Comparison of ENCODE assay signal across 17 cellular contexts in genomic region chr15:42732095-42732827, GRCh38. TPM values are rescaled to one million over a fixed set of nuclear protein-coding genes. Genes with fewer than 3 reads are reported as not detected.
DNase-seq lines count a peak whose midpoint lies in the region; ATAC-seq and TF ChIP-seq lines count a peak whose summit lies in the region.
"Had no signal": no experiment of that assay in that cellular context is flagged by ENCODE, and none has a peak within 500 bp of the region (broad histone marks: within the 10 kb centered on the region; RNA-seq: fewer than 3 reads in every experiment).

No MANE protein-coding gene starts in this region.

- H3K36me3 ChIP-seq in BLaER1 = peaks cover 84% of the 10 kb centered on the region
- H3K36me3 ChIP-seq in RWPE2 (ENCODE audit: low read depth) = peaks cover 79% of the 10 kb centered on the region
- peaks cover 3% of the 10 kb centered on the region for H3K36me3 ChIP-seq in neural progenitor cell

- H3K4me1 Mint-ChIP-seq in CD4-positive, alpha-beta T cell (ENCODE audit: low read depth) = peaks cover 14% of the 10 kb centered on the region
- H3K4me1 Mint-ChIP-seq in neural progenitor cell = peaks cover 7% of the 10 kb centered on the region

- peaks cover 69% of the 10 kb centered on the region for H3K36me3 Mint-ChIP-seq in CD4-positive, alpha-beta T cell (ENCODE audit: low read depth)
- peaks cover 29% of the 10 kb centered on the region for H3K36me3 Mint-ChIP-seq in neural progenitor cell

- H3K4me3 Mint-ChIP-seq in CD4-positive, alpha-beta T cell = peak overlapping the region; percentile 72
- H3K4me3 Mint-ChIP-seq in neural progenitor cell = peak overlapping the region; percentile 6
- H3K4me3 Mint-ChIP-seq: CD14-positive monocyte, GM23338 had no signal

- H3K4me1 ChIP-seq in BLaER1 = peaks cover 23% of the 10 kb centered on the region
- H3K4me1 ChIP-seq in RWPE2 (ENCODE audit: insufficient read depth, poor library complexity, severe bottlenecking) = no peaks in the 10 kb centered on the region
- H3K4me1 ChIP-seq in neural progenitor cell = peaks cover under 1% of the 10 kb centered on the region

- no peaks in the 10 kb centered on the region for H3K27me3 Mint-ChIP-seq in CD4-positive, alpha-beta T cell
- peaks cover 10% of the 10 kb centered on the region for H3K27me3 Mint-ChIP-seq in neural progenitor cell (ENCODE audit: insufficient read depth, low read depth)
- H3K27me3 Mint-ChIP-seq: IgD-negative memory B cell had no signal

- no peak overlapping the region for H3K4me3 ChIP-seq in BLaER1
- no peak overlapping the region for H3K4me3 ChIP-seq in RWPE2 (ENCODE audit: severe bottlenecking)
- H3K4me3 ChIP-seq in neural progenitor cell = no peak overlapping the region
- H3K4me3 ChIP-seq: GM23338 had no signal

- no peak for DNase-seq in CD4-positive, alpha-beta T cell
- peak; percentile 63 for DNase-seq in RWPE2 (ENCODE audit: low spot score)
- DNase-seq in neural progenitor cell (ENCODE audit: low spot score) = no peak
- no peak for DNase-seq in inferior parietal cortex (ENCODE audit: extremely low spot score)
- no peak for DNase-seq in A172 (ENCODE audit: low spot score)
- DNase-seq in NK-92 (lab: John Stamatoyannopoulos, UW; ENCODE audit: unreplicated experiment) = no peak
- DNase-seq: AML-193, HCEC 1CT, Kasumi-1, MM.1S, NCI-H1092 treated with DMSO at 0.1 percent for 48 hours, SHP77, SK-N-SH had no signal

- no peak for TF ChIP-seq CTCF in CD4-positive, alpha-beta T cell (IDR thresholded peaks at IDR 0.05)
- TF ChIP-seq CTCF in RWPE2 (IDR thresholded peaks at IDR 0.05; ENCODE audit: poor library complexity, severe bottlenecking) (no peak), neural progenitor cell (IDR thresholded peaks at IDR 0.05) (no peak)

- H3K9me3 ChIP-seq in BLaER1 (no peaks in the 10 kb centered on the region), RWPE2 (ENCODE audit: severe bottlenecking) (no peaks in the 10 kb centered on the region), neural progenitor cell (ENCODE audit: low read depth) (no peaks in the 10 kb centered on the region)
- H3K9me3 ChIP-seq in CD4-positive, alpha-beta T cell (ENCODE audit: control insufficient read depth, low read length) = no peaks in the 10 kb centered on the region
- H3K9me3 ChIP-seq: SK-N-SH had no signal

- H3K27me3 ChIP-seq in BLaER1 (no peaks in the 10 kb centered on the region), RWPE2 (ENCODE audit: insufficient read depth, poor library complexity, severe bottlenecking) (no peaks in the 10 kb centered on the region), neural progenitor cell (no peaks in the 10 kb centered on the region)
- H3K27me3 ChIP-seq in CD4-positive, alpha-beta T cell (ENCODE audit: control insufficient read depth, insufficient read depth, low read length) = no peaks in the 10 kb centered on the region

- no peak for ATAC-seq in CD4-positive, alpha-beta T cell (ENCODE audit: poor library complexity)
- no peak for ATAC-seq in RWPE2 (ENCODE audit: low read depth)
- ATAC-seq: GM23338 had no signal

- peaks cover 76% of the 10 kb centered on the region for H4K20me1 ChIP-seq in BLaER1
- H4K20me1 ChIP-seq in neural progenitor cell (ENCODE audit: low read depth) = peaks cover 23% of the 10 kb centered on the region

- no peak overlapping the region for H3K27ac Mint-ChIP-seq in CD4-positive, alpha-beta T cell
- H3K27ac Mint-ChIP-seq in neural progenitor cell = no peak overlapping the region
- H3K27ac Mint-ChIP-seq: GM23338 had no signal

- POLR2A ChIA-PET in CD4-positive, alpha-beta T cell (lab: Charles Lee) = no interaction called here

- H3K9me3 Mint-ChIP-seq in CD4-positive, alpha-beta T cell = no peaks in the 10 kb centered on the region
- no peaks in the 10 kb centered on the region for H3K9me3 Mint-ChIP-seq in neural progenitor cell
- H3K9me3 Mint-ChIP-seq: CD14-positive monocyte, GM23338, IgD-negative memory B cell had no signal

- H3K9ac ChIP-seq in BLaER1 = 0 out of 2 replicates have a peak overlapping the region, but pooled peaks have one; percentile 8
- no peak overlapping the region for H3K9ac ChIP-seq in neural progenitor cell
- H3K9ac ChIP-seq: SK-N-SH had no signal

- H3K27ac ChIP-seq in BLaER1 (no peak overlapping the region), RWPE2 (ENCODE audit: poor library complexity, severe bottlenecking) (no peak overlapping the region), neural progenitor cell (no peak overlapping the region)
- H3K27ac ChIP-seq in CD4-positive, alpha-beta T cell (ENCODE audit: low read depth, low read length) = no peak overlapping the region

- intact Hi-C loops in CD4-positive, alpha-beta T cell (cut with DNase I, micrococcal nuclease) = loop anchor here (10.0 kb wide), 3 partner anchors 193 to 603 kb away; partner anchors contain the start of genes LCMT2 (in 1 of the 2), SNAP23 (in 1 of the 2), TTBK2 (in 1 of the 2) and ZNF106 (in 1 of the 2)

- no peak overlapping the region for H3K4me2 ChIP-seq in BLaER1
- H3K4me2 ChIP-seq in neural progenitor cell = no peak overlapping the region
- H3K4me2 ChIP-seq: GM23338, SK-N-SH had no signal

- peaks cover 9% of the 10 kb centered on the region for H3F3A ChIP-seq in neural progenitor cell (ENCODE audit: low read depth)

- CTCF ChIA-PET in CD4-positive, alpha-beta T cell (lab: Charles Lee) = no interaction called here

- H2AFZ ChIP-seq in neural progenitor cell (replicated peaks) = no peak overlapping the region
- H2AFZ ChIP-seq: GM23338 had no signal

- peaks cover 8% of the 10 kb centered on the region for H3K79me2 ChIP-seq in neural progenitor cell (ENCODE audit: low read depth)

RNA-seq across cellular contexts. Expression of gene CDAN1, which starts 4.7 kb away (rescaled TPM):
- 10 to 100 TPM; 23.2 to 24.7 TPM for total RNA-seq in CD4-positive, alpha-beta T cell
- total RNA-seq in neural progenitor cell (ENCODE audit: low replicate concordance) = 18.7 and 20.2 TPM in 2 replicates
- 11.3 and 14.5 TPM in 2 replicates for total RNA-seq in A172 (2014; rRNA removed; shearing (Covaris generic))
